23 cellular contexts compared by ENCODE assay signal in genomic region chr10:17116193-17116592, GRCh38.
"Had no signal": no experiment of that assay in that cellular context is flagged by ENCODE, and none has a peak within 500 bp of the region (broad histone marks: within the 10 kb centered on the region; RNA-seq: fewer than 3 reads in every experiment).

No MANE protein-coding gene starts in this region.

- H3K9me3 ChIP-seq: transverse colon, vagina had no signal

- H3K36me3 ChIP-seq: cardiac muscle cell, transverse colon, vagina had no signal

- H3K27ac ChIP-seq: cardiac muscle cell, coronary artery, skin epidermis, transverse colon, vagina had no signal

- ATAC-seq: activated CD4-positive, alpha-beta T cell treated with anti-CD3 and anti-CD28 coated beads for 36 hours; activated CD8-positive, alpha-beta memory T cell treated with anti-CD3 and anti-CD28 coated beads, Interleukin-2, amount 10 ng/mL, durations not matched to agents 7 days and 5 days; naive thymus-derived CD8-positive, alpha-beta T cell; T-helper 17 cell had no signal

- H3K27me3 ChIP-seq: cardiac muscle cell, transverse colon, vagina had no signal

- H3K4me1 ChIP-seq: vagina had no signal

- DNase-seq: activated CD4-positive, alpha-beta memory T cell treated with anti-CD3 and anti-CD28 coated beads for 36 hours; activated CD4-positive, alpha-beta T cell treated with anti-CD3 and anti-CD28 coated beads for 36 hours; activated CD8-positive, alpha-beta memory T cell treated with anti-CD3 and anti-CD28 coated beads, Interleukin-2, amount 10 ng/mL, durations not matched to agents 7 days and 5 days; activated naive CD4-positive, alpha-beta T cell treated with anti-CD3 and anti-CD28 coated beads, Interleukin-2, amount 10 ng/mL, durations not matched to agents 7 days and 5 days; activated T-cell treated with anti-CD3 and anti-CD28 coated beads, Interleukin-2, amount 50 U/mL, for 1 hour; effector CD8-positive, alpha-beta T cell; foreskin melanocyte; head of caudate nucleus; immature natural killer cell; mammary epithelial cell; naive thymus-derived CD8-positive, alpha-beta T cell; posterior cingulate gyrus; retina; stimulated activated CD4-positive, alpha-beta T cell treated with anti-CD3 and anti-CD28 coated beads, Interleukin-4, amount 100 ng/mL, for 4 hours; stimulated activated CD8-positive, alpha-beta memory T cell treated with anti-CD3 and anti-CD28 coated beads, Interleukin-4, amount 100 ng/mL, for 48 hours; stimulated activated naive CD4-positive, alpha-beta T cell treated with Interleukin-2 at 50 U/mL for 16 hours; substantia nigra; T-helper 17 cell; transverse colon had no signal

- H3K4me3 ChIP-seq: cardiac muscle cell, coronary artery, skin epidermis, transverse colon, vagina had no signal
